Comparison of ENCODE assay signal across 20 cellular contexts in genomic region chr15:37517506-37517905, GRCh38.
"Had no signal": no experiment of that assay in that cellular context is flagged by ENCODE, and none has a peak within 500 bp of the region (broad histone marks: within the 10 kb centered on the region; RNA-seq: fewer than 3 reads in every experiment).

No MANE protein-coding gene starts in this region.

- H3K27ac ChIP-seq: SJSA1, SK-N-MC had no signal

- H3K9me3 ChIP-seq: MG63, SJSA1 had no signal

- H3K4me1 ChIP-seq: SJSA1 had no signal

- H3K36me3 ChIP-seq: MG63, SJSA1 had no signal

- DNase-seq: IMR-90, Karpas-422, KG1, MG63, NCI-H1105, NCI-H1417, NCI-H1436 treated with DMSO at 0.1 percent for 48 hours, NCI-H187 treated with DMSO at 0.1 percent for 48 hours, NCI-H2029 treated with DMSO at 0.1 percent for 48 hours, NCI-H2171 treated with DMSO at 0.1 percent for 48 hours, NCI-H345, NCI-H526, Right ventricle myocardium superior, RPMI8226, SIG-M5, SW 1271, T-cell had no signal

- ATAC-seq: HepG2, T-cell had no signal

- H3K4me3 ChIP-seq: MG63, SJSA1, SK-N-MC had no signal

- H3K27me3 ChIP-seq: MG63, SJSA1 had no signal
